12 cellular contexts compared by ENCODE assay signal in genomic region chr11:123197711-123198110, GRCh38. TPM values are rescaled to one million over a fixed set of nuclear protein-coding genes. Genes with fewer than 3 reads are reported as not detected.
DNase-seq lines count a peak whose midpoint lies in the region; ATAC-seq and TF ChIP-seq lines count a peak whose summit lies in the region.
"Had no signal": no experiment of that assay in that cellular context is flagged by ENCODE, and none has a peak within 500 bp of the region (broad histone marks: within the 10 kb centered on the region; RNA-seq: fewer than 3 reads in every experiment).

No MANE protein-coding gene starts in this region.

- no TSS peak for BruUV-seq in PC-3 (replicated peaks; lab: Mats Ljungman, UMichigan)

- no peaks in the 10 kb centered on the region for H3F3A ChIP-seq in PC-3 (ENCODE audit: low read length, unreplicated experiment)

- H3K9me3 Mint-ChIP-seq in stimulated activated naive CD8-positive, alpha-beta T cell treated with anti-CD3 and anti-CD28 coated beads, Interleukin-15, amount 100 ng/mL, for 72 hours, result no peaks in the 10 kb centered on the region

- no peak overlapping the region for H3K27ac Mint-ChIP-seq in stimulated activated naive CD8-positive, alpha-beta T cell treated with anti-CD3 and anti-CD28 coated beads, Interleukin-15, amount 100 ng/mL, for 72 hours

- no peaks in the 10 kb centered on the region for H3K9me2 ChIP-seq in PC-3 (replicated peaks; ENCODE audit: low read length)

- H3K4me1 ChIP-seq in PC-3 (ENCODE audit: insufficient read depth, low read length), result peaks cover 44% of the 10 kb centered on the region

- peaks cover 25% of the 10 kb centered on the region for H3K79me2 ChIP-seq in PC-3 (ENCODE audit: low read length)

- DNase-seq in stimulated activated naive CD8-positive, alpha-beta T cell treated with anti-CD3 and anti-CD28 coated beads, Interleukin-15, Interleukin-2, amounts not matched to agents 100 U/mL and 50 U/mL, for 24 hours, result no peak
- no peak for DNase-seq in stimulated activated naive CD8-positive, alpha-beta T cell treated with anti-CD3 and anti-CD28 coated beads, Interleukin-15, amount 100 ng/mL, for 72 hours
- DNase-seq in PC-3, result peak; percentile 77
- DNase-seq in fibroblast of the aortic adventitia (ENCODE audit: low read depth), result peak; percentile 82
- no peak for DNase-seq in central memory CD4-positive, alpha-beta T cell
- no peak for DNase-seq in CD1c-positive myeloid dendritic cell (ENCODE audit: extremely low spot score)
- DNase-seq in DMS153 treated with DMSO at 0.1 percent for 48 hours (lab: John Stamatoyannopoulos, UW; ENCODE audit: unreplicated experiment), result no peak
- DNase-seq: activated naive CD4-positive, alpha-beta T cell treated with anti-CD3 and anti-CD28 coated beads, Interleukin-2, amount 50 U/mL, for 16 hours; effector CD4-positive, alpha-beta T cell; RPMI8226; WERI-Rb-1 had no signal

- POLR2A ChIA-PET in PC-3 (lab: Charles Lee; ENCODE audit: unreplicated experiment), result no interaction called here

- CTCF ChIA-PET in PC-3 (lab: Charles Lee), result no interaction called here

- H3K4me3 ChIP-seq in PC-3 (ENCODE audit: low read length) (no peak overlapping the region), fibroblast of the aortic adventitia (ENCODE audit: low read depth, low read length) (no peak overlapping the region)

- H3K9me3 ChIP-seq in PC-3 (ENCODE audit: low read length), result no peaks in the 10 kb centered on the region

- ATAC-seq in stimulated activated naive CD8-positive, alpha-beta T cell treated with anti-CD3 and anti-CD28 coated beads, Interleukin-15, Interleukin-2, amounts not matched to agents 100 U/mL and 50 U/mL, for 24 hours, result peak; percentile 66
- no peak for ATAC-seq in stimulated activated naive CD8-positive, alpha-beta T cell treated with anti-CD3 and anti-CD28 coated beads, Interleukin-15, amount 100 ng/mL, for 72 hours
- ATAC-seq in PC-3 (no peak), HG03045 (IDR thresholded peaks at IDR 0.05; ENCODE audit: unreplicated experiment) (no peak)

- H3K4me3 Mint-ChIP-seq in stimulated activated naive CD8-positive, alpha-beta T cell treated with anti-CD3 and anti-CD28 coated beads, Interleukin-15, amount 100 ng/mL, for 72 hours, result no peak overlapping the region

- H3K27me3 ChIP-seq in PC-3 (ENCODE audit: low read length), result no peaks in the 10 kb centered on the region

- peak overlapping the region; percentile 18; the same call in 1 of the 2 replicates for H3K9ac ChIP-seq in PC-3 (ENCODE audit: low read length)

- peak overlapping the region; percentile 21; the same call in 1 of the 2 replicates for H3K4me2 ChIP-seq in PC-3 (ENCODE audit: low read length)

- peak overlapping the region; percentile 40 for H3K27ac ChIP-seq in PC-3 (ENCODE audit: low read length)
- H3K27ac ChIP-seq: WERI-Rb-1 had no signal

- H3K27me3 Mint-ChIP-seq in stimulated activated naive CD8-positive, alpha-beta T cell treated with anti-CD3 and anti-CD28 coated beads, Interleukin-15, amount 100 ng/mL, for 72 hours, result peaks cover 81% of the 10 kb centered on the region

- no peak overlapping the region for H2AFZ ChIP-seq in PC-3 (ENCODE audit: low read length)

- no peak for TF ChIP-seq CTCF in PC-3 (conservative IDR thresholded peaks at IDR 0.05; ENCODE audit: low read depth, low read length)
- no peak for TF ChIP-seq CTCF in fibroblast of the aortic adventitia (IDR thresholded peaks at IDR 0.05; ENCODE audit: insufficient read depth, low read length)

- H3K36me3 ChIP-seq in PC-3 (ENCODE audit: low read depth, low read length), result no peaks in the 10 kb centered on the region
- H3K36me3 ChIP-seq: WERI-Rb-1 had no signal

- intact Hi-C loops in PC-3 (cut with micrococcal nuclease), result no loop called here

- H3K4me1 Mint-ChIP-seq in stimulated activated naive CD8-positive, alpha-beta T cell treated with anti-CD3 and anti-CD28 coated beads, Interleukin-15, amount 100 ng/mL, for 72 hours, result peaks cover 23% of the 10 kb centered on the region

- no peaks in the 10 kb centered on the region for H4K20me1 ChIP-seq in PC-3 (ENCODE audit: low read length)

RNA-seq across cellular contexts. Expression of gene CLMP, which starts 2.7 kb away (rescaled TPM):
- 30.4 and 33.0 TPM in 2 replicates for total RNA-seq in PC-3 (2014; rRNA removed)
- 187 and 235 TPM in 2 replicates for total RNA-seq in fibroblast of the aortic adventitia (ENCODE audit: low replicate concordance)

Comparison
In these comparisons a context has a peak if more than half of its experiments do, and no peak if none do; other contexts are left out.
1. DNase-seq: peak in PC-3 (single experiment) and fibroblast of the aortic adventitia (single experiment); none in stimulated activated naive CD8-positive, alpha-beta T cell treated with anti-CD3 and anti-CD28 coated beads, Interleukin-15, Interleukin-2, amounts not matched to agents 100 U/mL and 50 U/mL, for 24 hours (single experiment), stimulated activated naive CD8-positive, alpha-beta T cell treated with anti-CD3 and anti-CD28 coated beads, Interleukin-15, amount 100 ng/mL, for 72 hours (0 of 2), central memory CD4-positive, alpha-beta T cell (single experiment), CD1c-positive myeloid dendritic cell (single experiment) and DMS153 treated with DMSO at 0.1 percent for 48 hours (single experiment).